Comparison of ENCODE assay signal across 16 cellular contexts in the genomic region with DNA sequence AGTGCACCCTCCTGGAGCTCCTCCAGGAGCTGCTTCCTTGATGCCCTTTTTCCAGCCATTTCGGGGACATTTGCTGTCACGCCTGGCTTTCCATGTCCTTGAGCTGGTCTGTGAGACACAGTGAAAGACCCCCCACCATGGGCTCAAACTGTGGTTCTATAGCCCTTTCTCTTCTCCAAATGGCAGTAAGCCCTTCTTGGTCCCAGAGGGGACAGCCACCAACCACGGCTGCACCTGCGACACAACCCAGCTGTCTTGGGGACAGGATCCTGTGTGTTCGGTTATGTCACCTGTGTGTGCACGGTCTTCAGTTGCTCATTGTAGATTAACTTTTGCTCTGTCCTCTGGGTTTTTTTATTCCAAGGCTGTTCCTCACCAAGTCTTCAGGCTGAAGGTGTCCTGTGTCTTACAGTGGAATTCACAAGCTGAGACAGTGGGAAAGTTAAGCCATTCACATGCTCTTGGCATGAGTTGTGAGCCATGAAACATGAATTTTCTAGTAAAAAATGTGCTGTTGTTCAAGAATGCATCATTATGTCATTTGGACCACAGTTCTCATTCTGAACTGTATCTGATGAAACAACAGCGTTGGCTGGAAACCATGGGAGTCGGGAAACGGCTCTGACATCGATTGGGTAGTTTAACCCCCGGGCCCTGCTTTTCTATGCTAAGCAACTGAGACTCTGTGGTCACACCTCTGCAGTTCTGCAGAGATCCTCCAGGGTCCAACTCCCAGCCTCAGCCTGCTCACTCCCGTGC.
A peak's percentile ranks its signal among the peaks of the same experiment; 100 is the strongest.
DNase-seq lines count a peak whose midpoint lies in the region; ATAC-seq, FAIRE-seq and TF ChIP-seq lines count a peak whose summit lies in the region.
"Had no signal": no experiment of that assay in that cellular context is flagged by ENCODE, and none has a peak within 500 bp of the region (broad histone marks: within the 10 kb centered on the region; RNA-seq: fewer than 3 reads in every experiment).

No MANE protein-coding gene starts in this region.

- in situ Hi-C loops in GM23248 (cut with MboI): no loop called here

- no peak overlapping the region for H2AFZ ChIP-seq in GM23248

- H3K9me2 ChIP-seq in GM23248 (ENCODE audit: insufficient read depth): no peaks in the 10 kb centered on the region

- no peak for TF ChIP-seq CTCF in cardiac fibroblast (IDR thresholded peaks at IDR 0.05; ENCODE audit: low read depth, low read length)

- no peak for FAIRE-seq in H54 (lab: Jason Lieb, UNC)

- no peaks in the 10 kb centered on the region; the same call in 1 of the 2 replicates for H3K36me3 ChIP-seq in GM23248 (ENCODE audit: low read depth)
- peaks cover 14% of the 10 kb centered on the region for H3K36me3 ChIP-seq in H7 (replicated peaks; ENCODE audit: control insufficient read depth, insufficient read depth, low read length)

- TF ChIP-seq POLR2A in H54 (IDR thresholded peaks at IDR 0.05; ENCODE audit: low read depth, low read length): no peak

- peak; percentile 70 for DNase-seq in AG08396 (ENCODE audit: low spot score)
- DNase-seq in GM23248: peak; percentile 87
- peak; percentile 47 to 60 for DNase-seq in cardiac fibroblast (ENCODE audit: low read depth in 2 of 2)
- DNase-seq in iris pigment epithelial cell (ENCODE audit: low read depth): peak; percentile 56
- DNase-seq in H7: no peak
- no peak for DNase-seq in H54 (ENCODE audit: insufficient read length, low spot score)
- DNase-seq: effector memory CD8-positive, alpha-beta T cell; left ventricle myocardium superior; NCI-H1417 treated with DMSO at 0.1 percent for 48 hours; NCI-H226 had no signal

- H3K79me2 ChIP-seq in GM23248 (ENCODE audit: insufficient read depth): no peaks in the 10 kb centered on the region

- H3K27me3 ChIP-seq in GM23248 (replicated peaks; ENCODE audit: insufficient read depth) (no peaks in the 10 kb centered on the region), H7 (ENCODE audit: control insufficient read depth, insufficient read depth, low read length) (no peaks in the 10 kb centered on the region)
- H3K27me3 ChIP-seq: neutrophil, Peyer's patch, right atrium auricular region had no signal

- H3K4me3 ChIP-seq in GM23248 (no peak overlapping the region), cardiac fibroblast (replicated peaks in 1 of 2; ENCODE audit: low read depth in 2 of 2, low read length in 2 of 2) (no peak overlapping the region), H7 (ENCODE audit: insufficient read depth, low read depth, low read length) (no peak overlapping the region)
- H3K4me3 ChIP-seq: Peyer's patch, right atrium auricular region had no signal

- WGBS in GM23248 (ENCODE audit: low coverage in 1 of 2, low lambda C conversion rate in 2 of 2, missing lambda C conversion rate in 2 of 2), 2 experiments: 56% methylated on average over 12 of the region's 12 CpGs

- H3K9me3 ChIP-seq in GM23248 (ENCODE audit: low read depth): no peaks in the 10 kb centered on the region
- H3K9me3 ChIP-seq: Peyer's patch, right atrium auricular region had no signal

- no peaks in the 10 kb centered on the region for H4K20me1 ChIP-seq in GM23248 (ENCODE audit: insufficient read depth)

- ATAC-seq in GM19467 (IDR thresholded peaks at IDR 0.05; ENCODE audit: unreplicated experiment) (no peak), HG02678 (IDR thresholded peaks at IDR 0.05; ENCODE audit: unreplicated experiment) (no peak)
- ATAC-seq: activated CD4-positive, CD25-positive, alpha-beta regulatory T cell treated with anti-CD3 and anti-CD28 coated beads, Interleukin-2, amount 50 U/mL, for 24 hours; effector memory CD8-positive, alpha-beta T cell; left ventricle myocardium superior had no signal

- H3F3A ChIP-seq in GM23248 (ENCODE audit: insufficient read depth): 0 out of 2 replicates have a peak, but pooled peaks cover 6% of the 10 kb centered on the region

- no peaks in the 10 kb centered on the region for H3K4me1 ChIP-seq in GM23248 (ENCODE audit: insufficient read depth)
- H3K4me1 ChIP-seq: Peyer's patch had no signal

- no peak overlapping the region for H3K27ac ChIP-seq in GM23248
- H3K27ac ChIP-seq: neutrophil, Peyer's patch, right atrium auricular region had no signal

- H3K4me2 ChIP-seq in GM23248 (ENCODE audit: unreplicated experiment): no peak overlapping the region

- no peak overlapping the region for H3K9ac ChIP-seq in GM23248

Comparison
In these comparisons a context has a peak if more than half of its experiments do, and no peak if none do; other contexts are left out.
1. DNase-seq: peak in AG08396 (single experiment), GM23248 (single experiment), cardiac fibroblast (2 of 2) and iris pigment epithelial cell (single experiment); none in H7 (single experiment) and H54 (single experiment).